In the genomic region with DNA sequence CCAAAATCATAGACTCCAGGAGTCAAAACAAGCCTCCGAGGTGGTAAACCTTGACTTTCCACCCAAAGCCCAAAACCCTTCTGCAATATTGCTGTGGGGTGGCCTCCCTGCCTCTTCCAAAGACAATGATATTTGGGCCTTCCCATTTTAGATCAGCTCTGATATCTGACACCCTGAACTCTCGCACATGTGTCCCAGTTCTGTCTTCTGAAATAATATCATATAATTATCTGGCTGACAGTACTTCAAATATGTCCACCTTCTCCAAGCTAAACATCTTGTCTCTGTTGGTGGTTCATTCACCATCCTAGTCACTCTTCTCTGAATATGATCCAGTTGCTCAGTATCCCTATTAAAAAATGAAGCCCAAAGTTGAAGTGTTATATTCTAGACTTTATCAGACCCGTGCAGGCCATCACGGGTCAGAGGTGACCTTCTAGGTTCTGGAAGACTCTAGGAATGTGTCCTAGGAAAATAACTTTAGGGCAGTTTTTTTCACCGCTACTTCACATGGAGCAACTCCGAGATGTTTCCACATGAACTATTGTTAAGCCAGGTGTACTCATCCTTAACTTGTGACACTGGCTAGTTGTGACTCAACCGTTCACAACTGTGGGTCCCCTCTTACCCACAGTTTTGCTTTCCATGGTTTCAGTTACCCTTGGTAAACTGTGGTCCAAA, we compare ENCODE assay signal across 25 cellular contexts. TPM values are rescaled to one million over a fixed set of nuclear protein-coding genes. Genes with fewer than 3 reads are reported as not detected.
"Had no signal": no experiment of that assay in that cellular context is flagged by ENCODE, and none has a peak within 500 bp of the region (broad histone marks: within the 10 kb centered on the region; RNA-seq: fewer than 3 reads in every experiment).

No MANE protein-coding gene starts in this region.

- H3K4me3 ChIP-seq: SJSA1, SK-N-MC had no signal

- H3K36me3 ChIP-seq: SJSA1 had no signal

- ATAC-seq: HepG2 had no signal

- H3K9me3 ChIP-seq: SJSA1 had no signal

- DNase-seq: IMR-90, Kasumi-1, KG1, MM.1S, MV-4-11, NCI-H1048, NCI-H1105, NCI-H1417, NCI-H1436 treated with DMSO at 0.1 percent for 48 hours, NCI-H1694, NCI-H187 treated with DMSO at 0.1 percent for 48 hours, NCI-H2029 treated with DMSO at 0.1 percent for 48 hours, NCI-H2171 treated with DMSO at 0.1 percent for 48 hours, NCI-H524, NCI-H526 treated with DMSO at 0.1 percent for 48 hours, NCI-H774, Right ventricle myocardium superior, RPMI8226, SIG-M5, SW 1271 had no signal

- H3K4me1 ChIP-seq: SJSA1 had no signal

- H3K27ac ChIP-seq: SJSA1, SK-N-MC had no signal

RNA-seq across cellular contexts. Expression of a gene that starts 6.3 kb away (rescaled TPM):
- total RNA-seq: HT1080, IMR-90, NCI-H460, Right ventricle myocardium superior, SJSA1 had no signal
- polyA plus RNA-seq: IMR-90 had no signal
